Comparison of ENCODE assay signal across 29 cellular contexts in the genomic region with DNA sequence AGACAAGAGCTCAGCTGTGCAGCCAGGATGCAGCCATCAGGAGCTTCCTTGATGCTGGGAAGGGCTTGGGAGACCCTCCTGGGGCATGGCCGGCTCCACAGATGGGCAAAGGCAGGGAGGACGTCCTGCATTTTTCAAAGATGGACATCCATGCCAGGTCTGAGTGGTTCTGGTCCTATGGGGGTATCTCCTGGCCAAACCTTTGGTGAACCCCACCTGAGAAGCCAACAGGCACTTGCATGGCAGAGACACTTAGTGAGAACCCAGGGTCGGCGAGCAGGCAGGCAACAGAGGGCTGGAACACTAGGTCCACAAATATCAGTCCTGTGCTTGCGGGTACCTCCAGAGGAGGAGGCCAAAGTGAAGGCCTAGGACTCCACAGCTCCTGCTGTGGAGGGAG.
"Had no signal": no experiment of that assay in that cellular context is flagged by ENCODE, and none has a peak within 500 bp of the region (broad histone marks: within the 10 kb centered on the region; RNA-seq: fewer than 3 reads in every experiment).

No MANE protein-coding gene starts in this region.

- H3K4me1 Mint-ChIP-seq: activated CD4-positive, alpha-beta T cell treated with anti-CD3 and anti-CD28 coated beads, Interleukin-2, amount 10 ng/mL, durations not matched to agents 24 days and 14 days; activated naive CD4-positive, alpha-beta T cell treated with anti-CD3 and anti-CD28 coated beads, Interleukin-2, amount 50 U/mL, for 24 hours; activated naive CD8-positive, alpha-beta T cell treated with anti-CD3 and anti-CD28 coated beads, Interleukin-2, amount 10 ng/mL, durations not matched to agents 7 days and 5 days had no signal

- ATAC-seq: activated CD8-positive, alpha-beta T cell treated with anti-CD3 and anti-CD28 coated beads, Interleukin-2, amount 10 ng/mL, durations not matched to agents 7 days and 5 days had no signal

- H3K27me3 ChIP-seq: ascending aorta, breast epithelium, SJCRH30 had no signal

- H3K4me3 ChIP-seq: ascending aorta, breast epithelium, PC-9, SJCRH30, SK-N-MC had no signal

- H2AFZ ChIP-seq: PC-9 had no signal

- H3K4me3 Mint-ChIP-seq: activated CD4-positive, alpha-beta T cell treated with anti-CD3 and anti-CD28 coated beads, Interleukin-2, amount 10 ng/mL, durations not matched to agents 24 days and 14 days; activated CD8-positive, alpha-beta T cell treated with anti-CD3 and anti-CD28 coated beads, Interleukin-2, amount 10 ng/mL, durations not matched to agents 7 days and 5 days; activated naive CD4-positive, alpha-beta T cell treated with anti-CD3 and anti-CD28 coated beads, Interleukin-2, amount 50 U/mL, for 24 hours; activated naive CD8-positive, alpha-beta T cell treated with anti-CD3 and anti-CD28 coated beads, Interleukin-2, amount 10 ng/mL, durations not matched to agents 7 days and 5 days; activated T-cell treated with anti-CD3 and anti-CD28 coated beads, Interleukin-2, amount 50 U/mL, for 24 hours; T-helper 1 cell treated with Interleukin-12 subunit alpha and Interleukin-12 subunit beta and Interleukin-4 antibody, amounts not matched to agents 30 μg/mL and 1 μg/mL, for 36 hours; T-helper 2 cell treated with Interferon-gamma antibody and Interleukin-4, amounts not matched to agents 5 μg/mL and 100 μg/mL, for 36 hours had no signal

- H3K27ac Mint-ChIP-seq: activated CD4-positive, alpha-beta T cell treated with anti-CD3 and anti-CD28 coated beads, Interleukin-2, amount 10 ng/mL, durations not matched to agents 24 days and 14 days; activated CD8-positive, alpha-beta T cell treated with anti-CD3 and anti-CD28 coated beads, Interleukin-2, amount 10 ng/mL, durations not matched to agents 7 days and 5 days; activated naive CD4-positive, alpha-beta T cell treated with anti-CD3 and anti-CD28 coated beads, Interleukin-2, amount 50 U/mL, for 24 hours; activated naive CD8-positive, alpha-beta T cell treated with anti-CD3 and anti-CD28 coated beads, Interleukin-2, amount 10 ng/mL, durations not matched to agents 7 days and 5 days; activated T-cell treated with anti-CD3 and anti-CD28 coated beads, Interleukin-2, amount 50 U/mL, for 24 hours; activated T-helper 2 cell treated with anti-CD3 and anti-CD28 coated beads, Interferon-gamma antibody, Interleukin-2, Interleukin-4, amounts not matched to agents 10 μg/mL and 5 μg/mL and 100 μg/mL, durations not matched to agents 14 hours and 24 hours and 36 hours; T-helper 1 cell treated with Interleukin-12 subunit alpha and Interleukin-12 subunit beta and Interleukin-4 antibody, amounts not matched to agents 30 μg/mL and 1 μg/mL, for 36 hours; T-helper 2 cell treated with Interferon-gamma antibody and Interleukin-4, amounts not matched to agents 5 μg/mL and 100 μg/mL, for 36 hours had no signal

- H3K36me3 Mint-ChIP-seq: activated naive CD4-positive, alpha-beta T cell treated with anti-CD3 and anti-CD28 coated beads, Interleukin-2, amount 50 U/mL, for 24 hours; activated naive CD8-positive, alpha-beta T cell treated with anti-CD3 and anti-CD28 coated beads, Interleukin-2, amount 10 ng/mL, durations not matched to agents 7 days and 5 days had no signal

- DNase-seq: activated CD4-positive, alpha-beta T cell treated with anti-CD3 and anti-CD28 coated beads, Interleukin-2, amount 10 ng/mL, durations not matched to agents 24 days and 14 days; activated CD4-positive, alpha-beta T cell treated with anti-CD3 and anti-CD28 coated beads, Interleukin-2, amount 50 U/mL, for 48 hours; activated CD8-positive, alpha-beta T cell treated with anti-CD3 and anti-CD28 coated beads, Interleukin-2, amount 10 ng/mL, durations not matched to agents 7 days and 5 days; activated gamma-delta T cell; activated naive CD4-positive, alpha-beta T cell treated with Interleukin-2 at 50 U/mL for 16 hours; activated naive CD8-positive, alpha-beta T cell treated with anti-CD3 and anti-CD28 coated beads, Interleukin-2, amount 10 ng/mL, durations not matched to agents 7 days and 5 days; activated T-cell treated with anti-CD3 and anti-CD28 coated beads, Interleukin-2, amount 50 U/mL, for 24 hours; amygdala; Karpas-422; KBM-7; NCI-H1048; NCI-H1105 treated with DMSO at 0.1 percent for 48 hours; NCI-H1436; NCI-H1694; NCI-H1930; NCI-H2081 treated with DMSO at 0.1 percent for 48 hours; NCI-H345; NCI-H524 treated with DMSO at 0.1 percent for 48 hours; NCI-H748 treated with DMSO at 0.1 percent for 48 hours; PC-9; Right ventricle myocardium superior; SJCRH30 had no signal

- H3K27ac ChIP-seq: ascending aorta, breast epithelium, PC-9, SJCRH30, SK-N-MC had no signal

- H3K9me3 ChIP-seq: ascending aorta, breast epithelium, SJCRH30 had no signal

- H3K36me3 ChIP-seq: ascending aorta, breast epithelium, SJCRH30 had no signal

- H3K9me3 Mint-ChIP-seq: activated CD4-positive, alpha-beta T cell treated with anti-CD3 and anti-CD28 coated beads, Interleukin-2, amount 10 ng/mL, durations not matched to agents 24 days and 14 days; activated naive CD4-positive, alpha-beta T cell treated with anti-CD3 and anti-CD28 coated beads, Interleukin-2, amount 50 U/mL, for 24 hours; activated naive CD8-positive, alpha-beta T cell treated with anti-CD3 and anti-CD28 coated beads, Interleukin-2, amount 10 ng/mL, durations not matched to agents 7 days and 5 days; activated T-cell treated with anti-CD3 and anti-CD28 coated beads, Interleukin-2, amount 50 U/mL, for 24 hours; activated T-helper 2 cell treated with anti-CD3 and anti-CD28 coated beads, Interferon-gamma antibody, Interleukin-2, Interleukin-4, amounts not matched to agents 10 μg/mL and 5 μg/mL and 100 μg/mL, durations not matched to agents 14 hours and 24 hours and 36 hours; T-helper 1 cell treated with Interleukin-12 subunit alpha and Interleukin-12 subunit beta and Interleukin-4 antibody, amounts not matched to agents 30 μg/mL and 1 μg/mL, for 36 hours; T-helper 2 cell treated with Interferon-gamma antibody and Interleukin-4, amounts not matched to agents 5 μg/mL and 100 μg/mL, for 36 hours had no signal

- H3K4me2 ChIP-seq: PC-9 had no signal
